Comparison of ENCODE assay signal across 8 cellular contexts in genomic region chrX:48003758-48004457, GRCh38. TPM values are rescaled to one million over a fixed set of nuclear protein-coding genes. Genes with fewer than 3 reads are reported as not detected.
A peak's percentile ranks its signal among the peaks of the same experiment; 100 is the strongest.
DNase-seq lines count a peak whose midpoint lies in the region; ATAC-seq and TF ChIP-seq lines count a peak whose summit lies in the region.

TSS of gene ZNF182 (minus strand) at chrX:48003989. CDS start at chrX:48002609, 1,380 bp downstream.

- H3K4me3 ChIP-seq in spleen, result peak within 1 kb of the TSS; percentile 31 to 75 (median 46)

- TF ChIP-seq CTCF in spleen (IDR thresholded peaks at IDR 0.05 in 8 of 11, conservative IDR thresholded peaks at IDR 0.05 in 3 of 11), result peak in 1 of 11 experiments; percentile 9

- in situ Hi-C loops in GM18951 (cut with MboI; ENCODE audit: low sequenced_read_pairs, unreplicated experiment), result no loop called here

- TF ChIP-seq POLR2A in GM18951 (IDR thresholded peaks at IDR 0.05; ENCODE audit: extremely low read depth, insufficient read depth, insufficient read length), result peak; percentile 72
- peak in 1 of 3 donors; percentile 65 for TF ChIP-seq POLR2A in spleen (IDR thresholded peaks at IDR 0.05)

- WGBS in spleen, 5 donors, result 0 to 50% (median 1%) methylated on average over 14 to 34 of the region's 34 CpGs

- DNase-seq in AG08396 (ENCODE audit: low spot score) (peak; percentile 96), NCI-H345 (lab: John Stamatoyannopoulos, UW) (peak; percentile 92), iris pigment epithelial cell (ENCODE audit: low read depth) (peak; percentile 75), spleen (peak; percentile 96)
- peak; percentile 63 to 81 (median 78) for DNase-seq in activated CD4-positive, CD25-positive, alpha-beta regulatory T cell (lab: John Stamatoyannopoulos, UW)
- peak; percentile 89 for DNase-seq in central memory CD4-positive, alpha-beta T cell

- H3K27me3 ChIP-seq in spleen (replicated peaks in 1 of 7), result no peaks in the 10 kb centered on the region

- intact Hi-C loops in spleen (cut with DNase I; ENCODE audit: low total_unique reads), result no loop called here

- H3K36me3 ChIP-seq in spleen, result peaks cover 0 to 7% (median 0%) of the 10 kb centered on the region in 6 donors

- peaks cover 0 to 24% (median 13%) of the 10 kb centered on the region in 6 donors for H3K4me1 ChIP-seq in spleen

- ATAC-seq in HG03159 (IDR thresholded peaks at IDR 0.05; ENCODE audit: unreplicated experiment), result peak; percentile 92

- H3K27ac ChIP-seq in spleen, result peak within 1 kb of the TSS; percentile 53 to 90 (median 82)

- no peaks in the 10 kb centered on the region for H3K9me3 ChIP-seq in spleen

RNA-seq across cellular contexts. Expression of gene ZNF182, which starts in this region (rescaled TPM):
- 10 to 100 TPM in 3 of 7 donors, 1 to 10 TPM in 4; 7.3 to 13.7 (median 8.7) TPM for total RNA-seq in spleen
- 1 to 10 TPM; 4.8 to 5.7 (median 5.0) TPM for polyA plus RNA-seq in spleen

Comparison
In these comparisons a context has a peak if more than half of its experiments do, and no peak if none do; other contexts are left out.
1. Peak in every context shown above with its lines: DNase-seq, ATAC-seq, H3K4me3 ChIP-seq and H3K27ac ChIP-seq.